ENCODE assay signal across 19 cellular contexts in genomic region chrX:96181571-96181970, GRCh38.
"Had no signal": no experiment of that assay in that cellular context is flagged by ENCODE, and none has a peak within 500 bp of the region (broad histone marks: within the 10 kb centered on the region; RNA-seq: fewer than 3 reads in every experiment).

No MANE protein-coding gene starts in this region.

- H3K36me3 ChIP-seq: pancreas, right lobe of liver, tibial artery had no signal

- H3K4me3 ChIP-seq: lung, pancreas, right lobe of liver, skin epidermis, tibial artery had no signal

- DNase-seq: activated CD4-positive, alpha-beta T cell treated with anti-CD3 and anti-CD28 coated beads for 4 hours; activated CD4-positive, alpha-beta T cell treated with anti-CD3 and anti-CD28 coated beads, Interleukin-2, amount 50 U/mL, for 48 hours; activated CD4-positive, CD25-positive, alpha-beta regulatory T cell; activated CD8-positive, alpha-beta memory T cell treated with anti-CD3 and anti-CD28 coated beads, Interleukin-2, amount 50 U/mL, for 48 hours; activated naive CD4-positive, alpha-beta T cell treated with Interleukin-2 at 50 U/mL for 16 hours; activated T-cell treated with anti-CD3 and anti-CD28 coated beads, Interleukin-2, amount 50 U/mL, for 4 hours; amygdala; caudate nucleus; effector CD4-positive, alpha-beta T cell; naive thymus-derived CD8-positive, alpha-beta T cell; pancreas; right lobe of liver; stimulated activated CD4-positive, alpha-beta T cell treated with anti-CD3 and anti-CD28 coated beads, Interleukin-2, amount 100 ng/mL, for 24 hours; stimulated activated naive CD8-positive, alpha-beta T cell treated with anti-CD3 and anti-CD28 coated beads, Interleukin-15, amount 100 ng/mL, for 72 hours; tibial artery had no signal

- FAIRE-seq: urothelium cell line had no signal

- H3K9me3 ChIP-seq: pancreas, right lobe of liver, tibial artery had no signal

- H3K27me3 ChIP-seq: foreskin keratinocyte, right lobe of liver, tibial artery had no signal

- H3K4me1 ChIP-seq: foreskin keratinocyte, pancreas, right lobe of liver, tibial artery had no signal

- H3K27ac ChIP-seq: foreskin keratinocyte, pancreas, right lobe of liver, skin epidermis, tibial artery had no signal
